8 cellular contexts compared by ENCODE assay signal in genomic region chr11:67504950-67505561, GRCh38. TPM values are rescaled to one million over a fixed set of nuclear protein-coding genes. Genes with fewer than 3 reads are reported as not detected.
DNase-seq lines count a peak whose midpoint lies in the region; ATAC-seq and TF ChIP-seq lines count a peak whose summit lies in the region.

Gene PITPNM1 (minus strand): TSS chr11:67505363. CDS start chr11:67504180, 1,183 bp downstream.

- TF ChIP-seq CTCF in CD14-positive monocyte (IDR thresholded peaks at IDR 0.05) (no peak), gastroesophageal sphincter (IDR thresholded peaks at IDR 0.05) (no peak), neutrophil (IDR thresholded peaks at IDR 0.05) (peak; percentile 58), tibial artery (IDR thresholded peaks at IDR 0.05) (no peak)

- peak within 1 kb of the TSS; percentile 92 to 94 for H3K4me3 Mint-ChIP-seq in CD14-positive monocyte

- DNase-seq in CD14-positive monocyte (ENCODE audit: low spot score) (peak; percentile 75), HEK293T (ENCODE audit: extremely low spot score) (peak; percentile 57), RPMI8226 (peak; percentile 85), tibial artery (peak; percentile 64 to 88), GOT3 (lab: John Stamatoyannopoulos, UW) (no peak)
- DNase-seq in activated gamma-delta T cell treated with anti-CD3 and anti-CD28 coated beads, Interleukin-2, amount 50 U/mL, for 16 hours (ENCODE audit: low read depth) = peak; percentile 62

- peaks cover 0 to 1% (median 0%) of the 10 kb centered on the region in 7 donors for H3K9me3 Mint-ChIP-seq in CD14-positive monocyte

- peaks cover 0 to 58% (median 34%) of the 10 kb centered on the region in 3 donors for H3K4me1 ChIP-seq in gastroesophageal sphincter
- H3K4me1 ChIP-seq in neutrophil (ENCODE audit: control insufficient read depth in 1 of 2, insufficient read depth in 1 of 2, low read depth in 1 of 2, low read length in 1 of 2) = peaks cover 60% of the 10 kb centered on the region in 2 experiments
- H3K4me1 ChIP-seq in tibial artery = peaks cover 0 to 49% (median 43%) of the 10 kb centered on the region in 4 donors

- peaks cover 48% of the 10 kb centered on the region for H3K4me1 Mint-ChIP-seq in CD14-positive monocyte

- peak within 1 kb of the TSS; percentile 94 to 98 (median 98) for H3K27ac Mint-ChIP-seq in CD14-positive monocyte

- peaks cover 0 to 24% of the 10 kb centered on the region in 2 donors for H3K36me3 ChIP-seq in gastroesophageal sphincter
- H3K36me3 ChIP-seq in neutrophil = peaks cover 30% of the 10 kb centered on the region
- peaks cover 0 to 19% (median 15%) of the 10 kb centered on the region in 3 donors for H3K36me3 ChIP-seq in tibial artery

- no CpG with 5 or more reads among the region's 58 CpGs for WGBS in gastroesophageal sphincter (ENCODE audit: low coverage in 1 of 2), 2 donors

- TF ChIP-seq POLR2A in gastroesophageal sphincter (IDR thresholded peaks at IDR 0.05) = peak; percentile 29 to 32

- TF ChIP-seq EP300 in gastroesophageal sphincter (IDR thresholded peaks at IDR 0.05) = no peak

- ATAC-seq in gastroesophageal sphincter = peak; percentile 4

- CTCF ChIA-PET in HEK293T (lab: Yijun Ruan, JAX) = no interaction called here

- POLR2A ChIA-PET in HEK293T (lab: Yijun Ruan, JAX) = interaction anchor here (1.2 to 1.7 kb wide), 2 partner anchors 37 to 113 kb away, joined by 4 read pairs; partner anchors contain the start of gene RAD9A

- H3K9me3 ChIP-seq in gastroesophageal sphincter = no peaks in the 10 kb centered on the region
- no peaks in the 10 kb centered on the region for H3K9me3 ChIP-seq in neutrophil
- no peaks in the 10 kb centered on the region for H3K9me3 ChIP-seq in tibial artery

- H3K27ac ChIP-seq in gastroesophageal sphincter (peak within 1 kb of the TSS; percentile 60 to 100 (median 96)), neutrophil (peak within 1 kb of the TSS; percentile 92), tibial artery (peak within 1 kb of the TSS; percentile 92 to 99)

- peak within 1 kb of the TSS; percentile 45 to 67 for H3K4me3 ChIP-seq in gastroesophageal sphincter
- peak within 1 kb of the TSS; percentile 85 to 88 for H3K4me3 ChIP-seq in neutrophil (ENCODE audit: low read depth in 1 of 2, low read length in 1 of 2)
- H3K4me3 ChIP-seq in tibial artery = peak within 1 kb of the TSS; percentile 64 to 80

- peaks cover 33 to 48% of the 10 kb centered on the region in 2 donors for H3K36me3 Mint-ChIP-seq in CD14-positive monocyte

- peaks cover 0 to 12% (median 0%) of the 10 kb centered on the region in 3 donors for H3K27me3 Mint-ChIP-seq in CD14-positive monocyte (ENCODE audit: low read depth in 3 of 3)

- peaks cover 32% of the 10 kb centered on the region for H3K27me3 ChIP-seq in gastroesophageal sphincter
- peaks cover 11% of the 10 kb centered on the region for H3K27me3 ChIP-seq in neutrophil
- H3K27me3 ChIP-seq in tibial artery = no peaks in the 10 kb centered on the region

- intact Hi-C loops in CD14-positive monocyte (cut with micrococcal nuclease) = loop anchor here (2.0 to 10.0 kb wide), 5 partner anchors 38 to 230 kb away; partner anchors contain the start of genes POLD4 (in 1 of the 2), RPS6KB2 (in 1 of the 2) and TMEM134 (in 1 of the 2)
- intact Hi-C loops in tibial artery (cut with DNase I; ENCODE audit: low total_unique reads) = loop anchor here (5.0 kb wide), 1 partner anchor 153 kb away; the partner anchor contains the start of gene POLD4

TF ChIP-seq in HEK293T, 16 proteins besides CTCF, POLR2A, EP300 and RAD21:
- TF ChIP-seq FOXM1 (IDR thresholded peaks at IDR 0.05; ENCODE audit: borderline replicate concordance) (no peak), ZNF384 (IDR thresholded peaks at IDR 0.05) (no peak), CTBP1 (IDR thresholded peaks at IDR 0.05; ENCODE audit: borderline replicate concordance) (no peak), SP1 (IDR thresholded peaks at IDR 0.05) (no peak), BHLHE40 (IDR thresholded peaks at IDR 0.05; ENCODE audit: borderline replicate concordance) (no peak), LEF1 (IDR thresholded peaks at IDR 0.05; ENCODE audit: borderline replicate concordance) (no peak), PKNOX1 (IDR thresholded peaks at IDR 0.05) (no peak), HDGF (IDR thresholded peaks at IDR 0.05; ENCODE audit: borderline replicate concordance) (no peak), SUZ12 (IDR thresholded peaks at IDR 0.05) (no peak), ELF4 (IDR thresholded peaks at IDR 0.05) (no peak), TARDBP (IDR thresholded peaks at IDR 0.05) (no peak), NFRKB (IDR thresholded peaks at IDR 0.05) (no peak), L3MBTL2 (conservative IDR thresholded peaks at IDR 0.05) (no peak), FOXK2 (IDR thresholded peaks at IDR 0.05) (no peak), FOXA1 (IDR thresholded peaks at IDR 0.05) (no peak), ARNT (IDR thresholded peaks at IDR 0.05) (no peak)

RNA-seq across cellular contexts. Expression of gene PITPNM1, which starts in this region (rescaled TPM):
- 10 to 100 TPM; 11.7 to 22.2 TPM for polyA plus RNA-seq in CD14-positive monocyte
- 10 to 100 TPM in 3 of 4 donors, 1 to 10 TPM in 1; 9.5 to 18.7 (median 15.4) TPM for total RNA-seq in gastroesophageal sphincter
